In the genomic region with DNA sequence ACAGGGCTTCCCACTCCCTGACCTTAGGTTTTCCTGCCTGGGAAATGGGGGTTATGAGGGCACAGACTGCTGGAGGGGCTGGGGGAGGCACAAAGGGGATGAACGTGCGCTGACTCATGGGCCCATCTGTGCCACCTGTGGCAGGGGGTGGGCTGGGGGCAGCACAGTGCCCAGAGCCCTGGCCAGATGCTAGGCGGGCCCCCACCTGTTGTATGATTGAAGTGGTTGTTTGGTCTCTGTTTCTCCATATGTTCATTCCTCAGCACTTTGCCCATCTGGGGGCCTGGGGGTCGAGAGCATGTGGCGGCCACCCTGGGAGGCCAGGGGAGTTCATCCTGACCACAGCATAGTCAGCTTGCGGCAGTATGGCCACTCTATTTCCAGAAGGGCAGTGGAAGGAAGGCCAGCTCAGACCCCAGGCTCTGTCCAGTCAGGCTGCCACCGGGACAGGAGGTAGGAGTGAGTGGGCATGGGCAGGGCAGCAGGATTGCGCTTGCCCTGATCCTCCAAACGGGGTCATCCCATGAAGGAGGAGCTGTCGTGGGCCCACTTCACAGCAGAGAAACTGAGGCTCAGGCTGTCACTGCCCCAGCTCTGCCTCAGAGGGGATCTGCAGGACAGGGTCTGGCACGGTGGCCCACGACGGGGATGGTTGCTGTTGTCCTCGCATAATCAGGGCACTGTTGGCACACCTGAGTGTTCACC, we compare ENCODE assay signal across 1 cellular context.
TF ChIP-seq lines count a peak whose summit lies in the region.

No MANE protein-coding gene starts in this region.

TF ChIP-seq in SK-N-SH, 30 proteins besides CTCF, POLR2A, EP300 and RAD21 (continued from another document):
- TF ChIP-seq, protein P1, sequence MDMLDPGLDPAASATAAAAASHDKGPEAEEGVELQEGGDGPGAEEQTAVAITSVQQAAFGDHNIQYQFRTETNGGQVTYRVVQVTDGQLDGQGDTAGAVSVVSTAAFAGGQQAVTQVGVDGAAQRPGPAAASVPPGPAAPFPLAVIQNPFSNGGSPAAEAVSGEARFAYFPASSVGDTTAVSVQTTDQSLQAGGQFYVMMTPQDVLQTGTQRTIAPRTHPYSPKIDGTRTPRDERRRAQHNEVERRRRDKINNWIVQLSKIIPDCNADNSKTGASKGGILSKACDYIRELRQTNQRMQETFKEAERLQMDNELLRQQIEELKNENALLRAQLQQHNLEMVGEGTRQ (IDR thresholded peaks at IDR 0.05; ENCODE audit: borderline replicate concordance, low read depth, low read length), result no peak
- TF ChIP-seq TEAD4 (IDR thresholded peaks at IDR 0.05; ENCODE audit: borderline replicate concordance, insufficient read depth) (no peak), SMC3 (IDR thresholded peaks at IDR 0.05; ENCODE audit: low read depth, low read length) (no peak), TAF1 (IDR thresholded peaks at IDR 0.05; ENCODE audit: borderline replicate concordance, low read depth, low read length) (no peak), SIN3A (IDR thresholded peaks at IDR 0.05; ENCODE audit: borderline replicate concordance, low read depth, low read length) (no peak), NFIC (IDR thresholded peaks at IDR 0.05; ENCODE audit: borderline replicate concordance) (no peak)
- TF ChIP-seq, protein P2, sequence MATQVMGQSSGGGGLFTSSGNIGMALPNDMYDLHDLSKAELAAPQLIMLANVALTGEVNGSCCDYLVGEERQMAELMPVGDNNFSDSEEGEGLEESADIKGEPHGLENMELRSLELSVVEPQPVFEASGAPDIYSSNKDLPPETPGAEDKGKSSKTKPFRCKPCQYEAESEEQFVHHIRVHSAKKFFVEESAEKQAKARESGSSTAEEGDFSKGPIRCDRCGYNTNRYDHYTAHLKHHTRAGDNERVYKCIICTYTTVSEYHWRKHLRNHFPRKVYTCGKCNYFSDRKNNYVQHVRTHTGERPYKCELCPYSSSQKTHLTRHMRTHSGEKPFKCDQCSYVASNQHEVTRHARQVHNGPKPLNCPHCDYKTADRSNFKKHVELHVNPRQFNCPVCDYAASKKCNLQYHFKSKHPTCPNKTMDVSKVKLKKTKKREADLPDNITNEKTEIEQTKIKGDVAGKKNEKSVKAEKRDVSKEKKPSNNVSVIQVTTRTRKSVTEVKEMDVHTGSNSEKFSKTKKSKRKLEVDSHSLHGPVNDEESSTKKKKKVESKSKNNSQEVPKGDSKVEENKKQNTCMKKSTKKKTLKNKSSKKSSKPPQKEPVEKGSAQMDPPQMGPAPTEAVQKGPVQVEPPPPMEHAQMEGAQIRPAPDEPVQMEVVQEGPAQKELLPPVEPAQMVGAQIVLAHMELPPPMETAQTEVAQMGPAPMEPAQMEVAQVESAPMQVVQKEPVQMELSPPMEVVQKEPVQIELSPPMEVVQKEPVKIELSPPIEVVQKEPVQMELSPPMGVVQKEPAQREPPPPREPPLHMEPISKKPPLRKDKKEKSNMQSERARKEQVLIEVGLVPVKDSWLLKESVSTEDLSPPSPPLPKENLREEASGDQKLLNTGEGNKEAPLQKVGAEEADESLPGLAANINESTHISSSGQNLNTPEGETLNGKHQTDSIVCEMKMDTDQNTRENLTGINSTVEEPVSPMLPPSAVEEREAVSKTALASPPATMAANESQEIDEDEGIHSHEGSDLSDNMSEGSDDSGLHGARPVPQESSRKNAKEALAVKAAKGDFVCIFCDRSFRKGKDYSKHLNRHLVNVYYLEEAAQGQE (IDR thresholded peaks at IDR 0.05; ENCODE audit: low read depth, low read length), result no peak
- TF ChIP-seq, protein P3, sequence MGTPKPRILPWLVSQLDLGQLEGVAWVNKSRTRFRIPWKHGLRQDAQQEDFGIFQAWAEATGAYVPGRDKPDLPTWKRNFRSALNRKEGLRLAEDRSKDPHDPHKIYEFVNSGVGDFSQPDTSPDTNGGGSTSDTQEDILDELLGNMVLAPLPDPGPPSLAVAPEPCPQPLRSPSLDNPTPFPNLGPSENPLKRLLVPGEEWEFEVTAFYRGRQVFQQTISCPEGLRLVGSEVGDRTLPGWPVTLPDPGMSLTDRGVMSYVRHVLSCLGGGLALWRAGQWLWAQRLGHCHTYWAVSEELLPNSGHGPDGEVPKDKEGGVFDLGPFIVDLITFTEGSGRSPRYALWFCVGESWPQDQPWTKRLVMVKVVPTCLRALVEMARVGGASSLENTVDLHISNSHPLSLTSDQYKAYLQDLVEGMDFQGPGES (IDR thresholded peaks at IDR 0.05; ENCODE audit: low read depth, low read length), result no peak
